Comparison of ENCODE assay signal across 1 cellular context in genomic region chr6:37860226-37860839, GRCh38.
A peak's percentile ranks its signal among the peaks of the same experiment; 100 is the strongest.
TF ChIP-seq lines count a peak whose summit lies in the region.

No MANE protein-coding gene starts in this region.

TF ChIP-seq in HepG2, 621 proteins besides CTCF, POLR2A, EP300 and RAD21 (continued from another document):
- TF ChIP-seq ZNF687 (CRISPR knock-in tag; IDR thresholded peaks at IDR 0.05) (no peak), MIXL1 (CRISPR knock-in tag; IDR thresholded peaks at IDR 0.05) (peak; percentile 81; the same call in 1 of the 2 replicates)
TF ChIP-seq in HepG2: peak in this region for 5.
